In genomic region chr3:5195605-5196004, GRCh38 we compare ENCODE assay signal across 8 cellular contexts. TPM values are rescaled to one million over a fixed set of nuclear protein-coding genes. Genes with fewer than 3 reads are reported as not detected.
DNase-seq lines count a peak whose midpoint lies in the region; ATAC-seq and TF ChIP-seq lines count a peak whose summit lies in the region.

No MANE protein-coding gene starts in this region.

- no peaks in the 10 kb centered on the region for H3K27me3 ChIP-seq in BLaER1 treated with 17β-estradiol and CSF1 and Interleukin-3, amounts not matched to agents 10 nM and 100 nM

- H3K4me3 ChIP-seq in BLaER1 treated with 17β-estradiol and CSF1 and Interleukin-3, amounts not matched to agents 10 nM and 100 nM, result peak overlapping the region; percentile 11 to 100 (median 76); a peak in 18 of 20 replicates
- H3K4me3 ChIP-seq in foreskin fibroblast (ENCODE audit: low read depth in 1 of 2, low read length in 2 of 2), result no peak overlapping the region

- H3K27ac Mint-ChIP-seq in activated T-cell treated with anti-CD3 and anti-CD28 coated beads, Interleukin-2, amount 50 U/mL, for 72 hours, result peak overlapping the region; percentile 100

- peaks cover 2 to 3% of the 10 kb centered on the region in 2 donors for H3K9me3 Mint-ChIP-seq in activated T-cell treated with anti-CD3 and anti-CD28 coated beads, Interleukin-2, amount 50 U/mL, for 72 hours

- peaks cover 10 to 100% (median 72%) of the 10 kb centered on the region in 11 experiments; a peak in 19 of 22 replicates for H4K20me1 ChIP-seq in BLaER1 treated with 17β-estradiol and CSF1 and Interleukin-3, amounts not matched to agents 10 nM and 100 nM

- peak overlapping the region; percentile 44 to 100 (median 100); a peak in 20 of 22 replicates for H3K9ac ChIP-seq in BLaER1 treated with 17β-estradiol and CSF1 and Interleukin-3, amounts not matched to agents 10 nM and 100 nM

- H3K4me3 Mint-ChIP-seq in activated T-cell treated with anti-CD3 and anti-CD28 coated beads, Interleukin-2, amount 50 U/mL, for 72 hours, result peak overlapping the region; percentile 83 to 91

- peaks cover 17 to 100% (median 95%) of the 10 kb centered on the region in 11 experiments; a peak in 21 of 22 replicates for H3K36me3 ChIP-seq in BLaER1 treated with 17β-estradiol and CSF1 and Interleukin-3, amounts not matched to agents 10 nM and 100 nM

- H3K4me1 Mint-ChIP-seq in activated T-cell treated with anti-CD3 and anti-CD28 coated beads, Interleukin-2, amount 50 U/mL, for 72 hours (ENCODE audit: low read depth), result peaks cover 95% of the 10 kb centered on the region

- peak overlapping the region; percentile 87 to 100 (median 100) for H3K27ac ChIP-seq in BLaER1 treated with 17β-estradiol and CSF1 and Interleukin-3, amounts not matched to agents 10 nM and 100 nM

- H3K9me3 ChIP-seq in BLaER1 treated with 17β-estradiol and CSF1 and Interleukin-3, amounts not matched to agents 10 nM and 100 nM (replicated peaks in 1 of 11), result no peaks in the 10 kb centered on the region

- no peaks in the 10 kb centered on the region for H3K27me3 Mint-ChIP-seq in activated T-cell treated with anti-CD3 and anti-CD28 coated beads, Interleukin-2, amount 50 U/mL, for 72 hours (ENCODE audit: low read depth)

- H3K36me3 Mint-ChIP-seq in activated T-cell treated with anti-CD3 and anti-CD28 coated beads, Interleukin-2, amount 50 U/mL, for 72 hours (ENCODE audit: insufficient read depth in 2 of 2), result peaks cover 39 to 78% of the 10 kb centered on the region in 2 donors

- TF ChIP-seq CTCF in foreskin fibroblast (IDR thresholded peaks at IDR 0.05; ENCODE audit: low read depth, low read length), result no peak

- ATAC-seq in activated T-cell treated with anti-CD3 and anti-CD28 coated beads, Interleukin-2, amount 50 U/mL, for 72 hours (replicated peaks in 1 of 2), result peak in 1 of 2 donors; percentile 2
- no peak for ATAC-seq in HG03565 (IDR thresholded peaks at IDR 0.05; ENCODE audit: unreplicated experiment)

- H3K4me1 ChIP-seq in BLaER1 treated with 17β-estradiol and CSF1 and Interleukin-3, amounts not matched to agents 10 nM and 100 nM, result peaks cover 76 to 99% (median 95%) of the 10 kb centered on the region in 10 experiments

- DNase-seq in M059J (ENCODE audit: low read depth), result peak; percentile 81
- peak; percentile 40 to 47 for DNase-seq in activated T-cell treated with anti-CD3 and anti-CD28 coated beads, Interleukin-2, amount 50 U/mL, for 72 hours
- DNase-seq in medulla oblongata (ENCODE audit: extremely low spot score), result peak; percentile 43
- no peak for DNase-seq in foreskin fibroblast
- no peak for DNase-seq in effector CD8-positive, alpha-beta T cell (lab: John Stamatoyannopoulos, UW)
- no peak for DNase-seq in DMS79 (lab: John Stamatoyannopoulos, UW)

- H3K4me2 ChIP-seq in BLaER1 treated with 17β-estradiol and CSF1 and Interleukin-3, amounts not matched to agents 10 nM and 100 nM, result peak overlapping the region; percentile 83 to 98 (median 92)

RNA-seq across cellular contexts. Expression of gene EDEM1, which starts 8.1 kb away (rescaled TPM):
- total RNA-seq in M059J (2014; rRNA removed; shearing (Covaris generic)), result 8.9 and 17.7 TPM in 2 replicates
- 100 to 1,000 TPM; 225 to 272 TPM for total RNA-seq in activated T-cell treated with anti-CD3 and anti-CD28 coated beads, Interleukin-2, amount 50 U/mL, for 72 hours

Comparison
In these comparisons a context has a peak if more than half of its experiments do, and no peak if none do; other contexts are left out.
1. H3K4me3 ChIP-seq: peak in BLaER1 treated with 17β-estradiol and CSF1 and Interleukin-3, amounts not matched to agents 10 nM and 100 nM (10 of 10); none in foreskin fibroblast (0 of 2).
2. DNase-seq: peak in M059J (single experiment), activated T-cell treated with anti-CD3 and anti-CD28 coated beads, Interleukin-2, amount 50 U/mL, for 72 hours (2 of 2) and medulla oblongata (single experiment); none in foreskin fibroblast (0 of 2), effector CD8-positive, alpha-beta T cell (single experiment) and DMS79 (single experiment).
3. RNA of gene EDEM1, which starts 8.1 kb away (total RNA-seq): 225 to 272 TPM in activated T-cell treated with anti-CD3 and anti-CD28 coated beads, Interleukin-2, amount 50 U/mL, for 72 hours; 8.9 to 17.7 TPM in M059J; every median in the first group is over 10 times any median in the second.